In the genomic region with DNA sequence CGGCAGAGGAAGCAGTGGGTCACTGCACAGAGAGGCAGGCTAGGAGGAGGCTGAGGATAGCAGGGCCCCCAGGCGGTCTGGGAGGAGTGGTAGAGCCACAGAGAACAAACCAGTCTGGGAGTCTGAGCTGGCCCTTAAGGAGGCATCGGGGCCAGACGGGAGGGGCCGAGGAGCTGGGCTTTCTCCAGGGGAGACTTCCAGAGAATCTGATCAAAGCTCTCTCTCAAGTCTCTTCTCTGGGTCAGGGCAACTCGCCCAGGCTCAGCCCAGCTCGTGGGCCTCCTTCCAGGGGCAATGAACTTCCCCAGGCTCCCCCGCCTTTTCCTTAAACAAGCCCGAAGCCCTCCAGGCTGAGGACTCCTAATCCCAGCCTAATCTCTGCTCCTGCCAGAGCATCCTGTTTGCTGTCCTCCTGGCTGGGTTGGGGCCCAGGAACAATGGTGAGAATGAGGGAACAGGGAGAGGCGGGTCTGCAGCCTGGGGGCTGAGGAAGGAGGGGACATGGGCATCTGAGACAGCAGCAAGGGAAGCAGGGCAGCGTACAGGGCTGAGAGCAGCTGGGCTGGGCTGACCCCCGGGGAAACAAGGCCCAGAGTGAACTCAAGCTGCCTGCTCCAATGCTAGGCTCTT, we compare ENCODE assay signal across 16 cellular contexts.
DNase-seq lines count a peak whose midpoint lies in the region; ATAC-seq and TF ChIP-seq lines count a peak whose summit lies in the region.
"Had no signal": no experiment of that assay in that cellular context is flagged by ENCODE, and none has a peak within 500 bp of the region (broad histone marks: within the 10 kb centered on the region; RNA-seq: fewer than 3 reads in every experiment).

No MANE protein-coding gene starts in this region.

- peaks cover 35% of the 10 kb centered on the region for H3K27me3 Mint-ChIP-seq in activated T-helper 17 cell treated with anti-CD3 and anti-CD28 coated beads, Interleukin-2, amount 50 U/mL, for 72 hours

- H2AFZ ChIP-seq in GM23248 = no peak overlapping the region

- WGBS in GM23248 (ENCODE audit: low coverage in 1 of 2, low lambda C conversion rate in 2 of 2, missing lambda C conversion rate in 2 of 2), 2 experiments = 27% methylated on average over 12 of the region's 12 CpGs
- 25% methylated on average over 12 of the region's 12 CpGs for WGBS in right cardiac atrium

- H4K20me1 ChIP-seq in GM23248 (ENCODE audit: insufficient read depth) = no peaks in the 10 kb centered on the region

- H3K9ac ChIP-seq in GM23248 = no peak overlapping the region
- H3K9ac ChIP-seq: SK-N-SH had no signal

- intact Hi-C loops in right cardiac atrium (cut with DNase I) = no loop called here
- intact Hi-C loops in posterior vena cava (cut with DNase I) = no loop called here

- H3K9me2 ChIP-seq in GM23248 (ENCODE audit: insufficient read depth) = no peaks in the 10 kb centered on the region
- H3K9me2 ChIP-seq: SK-N-SH had no signal

- H3K79me2 ChIP-seq in GM23248 (ENCODE audit: insufficient read depth) = no peaks in the 10 kb centered on the region

- H3K27me3 ChIP-seq in GM23248 (replicated peaks; ENCODE audit: insufficient read depth) = no peaks in the 10 kb centered on the region
- H3K27me3 ChIP-seq in right cardiac atrium (ENCODE audit: control insufficient read depth, insufficient read depth) = no peaks in the 10 kb centered on the region

- no peaks in the 10 kb centered on the region for H3K36me3 Mint-ChIP-seq in activated T-helper 17 cell treated with anti-CD3 and anti-CD28 coated beads, Interleukin-2, amount 50 U/mL, for 72 hours (ENCODE audit: low read depth)
- H3K36me3 Mint-ChIP-seq: CD4-positive, CD25-positive, alpha-beta regulatory T cell; natural killer cell treated with Interleukin-12 subunit alpha and Interleukin-12 subunit beta and Interleukin-15 and Interleukin-18, amount 100 ng/mL, for 72 hours had no signal

- H3F3A ChIP-seq in GM23248 (ENCODE audit: insufficient read depth) = no peaks in the 10 kb centered on the region

- H3K36me3 ChIP-seq in GM23248 (ENCODE audit: low read depth) = no peaks in the 10 kb centered on the region

- in situ Hi-C loops in GM23248 (cut with MboI) = no loop called here
- in situ Hi-C loops in astrocyte of the spinal cord (cut with HindIII; ENCODE audit: low sequenced_read_pairs) = no loop called here

- H3K4me3 ChIP-seq in GM23248 (no peak overlapping the region), astrocyte of the spinal cord (ENCODE audit: low read depth, low read length) (no peak overlapping the region), right cardiac atrium (ENCODE audit: low read length) (no peak overlapping the region)

- peaks cover 5% of the 10 kb centered on the region for H3K9me3 Mint-ChIP-seq in activated T-helper 17 cell treated with anti-CD3 and anti-CD28 coated beads, Interleukin-2, amount 50 U/mL, for 72 hours
- H3K9me3 Mint-ChIP-seq: natural killer cell treated with Interleukin-12 subunit alpha and Interleukin-12 subunit beta and Interleukin-15 and Interleukin-18, amount 100 ng/mL, for 72 hours had no signal

- peak; percentile 89 to 92 for ATAC-seq in right cardiac atrium
- ATAC-seq in HG02571 (IDR thresholded peaks at IDR 0.05; ENCODE audit: unreplicated experiment) = no peak
- ATAC-seq in activated T-helper 17 cell treated with anti-CD3 and anti-CD28 coated beads, Interleukin-2, amount 50 U/mL, for 72 hours (replicated peaks) = no peak
- ATAC-seq: HCT116 had no signal

- no peak overlapping the region for H3K4me2 ChIP-seq in GM23248 (ENCODE audit: unreplicated experiment)
- H3K4me2 ChIP-seq: SK-N-SH had no signal

- H3K9me3 ChIP-seq in GM23248 (ENCODE audit: low read depth) = no peaks in the 10 kb centered on the region
- H3K9me3 ChIP-seq in right cardiac atrium (ENCODE audit: control insufficient read depth, low read length) = no peaks in the 10 kb centered on the region

- no peaks in the 10 kb centered on the region for H3K4me1 Mint-ChIP-seq in activated T-helper 17 cell treated with anti-CD3 and anti-CD28 coated beads, Interleukin-2, amount 50 U/mL, for 72 hours
- H3K4me1 Mint-ChIP-seq: CD4-positive, CD25-positive, alpha-beta regulatory T cell had no signal

- no peak for TF ChIP-seq CTCF in astrocyte of the spinal cord (IDR thresholded peaks at IDR 0.05; ENCODE audit: low read depth, low read length)

- H3K27ac ChIP-seq in GM23248 (no peak overlapping the region), right cardiac atrium (ENCODE audit: low read length) (no peak overlapping the region)

- H3K27ac Mint-ChIP-seq in activated T-helper 17 cell treated with anti-CD3 and anti-CD28 coated beads, Interleukin-2, amount 50 U/mL, for 72 hours = no peak overlapping the region
- H3K27ac Mint-ChIP-seq: CD4-positive, CD25-positive, alpha-beta regulatory T cell; natural killer cell treated with Interleukin-12 subunit alpha and Interleukin-12 subunit beta and Interleukin-15 and Interleukin-18, amount 100 ng/mL, for 72 hours had no signal

- H3K4me1 ChIP-seq in GM23248 (ENCODE audit: insufficient read depth) (peaks cover 7% of the 10 kb centered on the region), right cardiac atrium (ENCODE audit: control insufficient read depth, insufficient read depth, low read length) (peaks cover 2% of the 10 kb centered on the region)

- no peak overlapping the region for H3K4me3 Mint-ChIP-seq in activated T-helper 17 cell treated with anti-CD3 and anti-CD28 coated beads, Interleukin-2, amount 50 U/mL, for 72 hours
- H3K4me3 Mint-ChIP-seq: CD4-positive, CD25-positive, alpha-beta regulatory T cell; natural killer cell treated with Interleukin-12 subunit alpha and Interleukin-12 subunit beta and Interleukin-15 and Interleukin-18, amount 100 ng/mL, for 72 hours had no signal

- DNase-seq in GM23248 (peak; percentile 46), astrocyte of the spinal cord (ENCODE audit: low read depth, low spot score) (peak; percentile 19), right cardiac atrium (peak; percentile 68 to 87 (median 85)), posterior vena cava (ENCODE audit: low spot score) (peak; percentile 86), SW 1271 (lab: John Stamatoyannopoulos, UW) (no peak)
- no peak for DNase-seq in stimulated activated CD4-positive, alpha-beta T cell treated with anti-CD3 and anti-CD28 coated beads, Interleukin-4, amount 100 ng/mL, for 24 hours
- DNase-seq: activated CD4-positive, alpha-beta T cell treated with anti-CD3 and anti-CD28 coated beads for 1 hour; CD4-positive, CD25-positive, alpha-beta regulatory T cell; dermis blood vessel endothelial cell; KG1; NCI-H2171; SK-N-SH had no signal

Comparison
In these comparisons a context has a peak if more than half of its experiments do, and no peak if none do; other contexts are left out.
1. DNase-seq: peak in GM23248 (single experiment), astrocyte of the spinal cord (single experiment), right cardiac atrium (3 of 3) and posterior vena cava (single experiment); none in SW 1271 (0 of 2) and stimulated activated CD4-positive, alpha-beta T cell treated with anti-CD3 and anti-CD28 coated beads, Interleukin-4, amount 100 ng/mL, for 24 hours (single experiment).
2. ATAC-seq: peak in right cardiac atrium (2 of 2); none in HG02571 (single experiment) and activated T-helper 17 cell treated with anti-CD3 and anti-CD28 coated beads, Interleukin-2, amount 50 U/mL, for 72 hours (single experiment).